ENCODE assay signal across 8 cellular contexts in the genomic region with DNA sequence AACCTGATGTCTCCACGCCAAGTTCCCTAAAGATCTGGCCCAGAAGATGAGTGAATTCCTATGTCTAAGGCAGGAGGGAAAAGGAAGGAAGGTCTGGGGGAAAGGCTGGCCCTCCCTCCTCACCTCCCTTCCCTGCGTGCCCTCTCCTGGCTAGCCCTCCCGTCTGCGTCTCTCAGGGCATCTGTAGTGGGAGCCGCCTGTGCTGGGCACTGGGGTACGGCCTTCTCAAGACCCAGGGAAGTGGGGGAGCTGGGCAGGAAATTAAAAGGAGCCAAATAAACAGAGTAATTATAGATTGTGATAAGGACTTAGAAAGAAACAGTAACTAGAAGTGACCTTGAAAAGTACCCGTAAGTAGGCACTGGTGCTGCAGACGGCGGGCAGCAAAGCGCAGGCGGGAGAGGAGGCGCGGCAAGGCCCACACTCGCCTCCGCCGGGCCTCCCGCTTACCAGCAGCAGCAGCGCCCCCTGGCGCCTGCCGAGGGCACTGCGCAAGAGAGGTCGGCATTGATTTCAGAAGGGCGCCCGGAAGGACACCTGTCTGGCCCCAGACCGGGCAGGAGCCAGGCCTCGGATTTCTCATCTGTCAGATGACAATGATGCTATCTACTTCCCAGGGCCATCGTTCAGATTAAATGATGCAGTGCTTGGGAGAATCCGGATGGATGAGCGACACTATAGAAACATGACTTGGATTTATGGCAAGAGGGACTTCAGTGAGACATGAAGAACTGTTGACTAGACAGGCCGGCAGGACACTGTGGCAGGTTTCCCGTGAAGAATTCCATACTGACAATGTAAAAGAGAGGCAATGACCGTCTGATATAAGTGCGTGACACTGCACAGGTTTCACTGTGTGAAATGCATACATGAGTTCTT. TPM values are rescaled to one million over a fixed set of nuclear protein-coding genes. Genes with fewer than 3 reads are reported as not detected.
DNase-seq lines count a peak whose midpoint lies in the region; ATAC-seq, FAIRE-seq and TF ChIP-seq lines count a peak whose summit lies in the region.

No MANE protein-coding gene starts in this region.

- peaks cover 0 to 9% of the 10 kb centered on the region in 2 donors for H3K4me1 ChIP-seq in left lung

- H3K27ac ChIP-seq in VCaP (no peak overlapping the region), left lung (no peak overlapping the region)

- no peak overlapping the region for H3K4me3 ChIP-seq in left lung

- FAIRE-seq in D721Med (lab: Jason Lieb, UNC): no peak

- H3K27me3 ChIP-seq in left lung: no peaks in the 10 kb centered on the region

- H3K36me3 ChIP-seq in left lung: no peaks in the 10 kb centered on the region

- H3K9me3 ChIP-seq in left lung: no peaks in the 10 kb centered on the region

- intact Hi-C loops in left lung (cut with DNase I): no loop called here

- TF ChIP-seq CTCF in D721Med (IDR thresholded peaks at IDR 0.05; ENCODE audit: insufficient read depth, missing control alignments) (peak; percentile 77), VCaP (conservative IDR thresholded peaks at IDR 0.05) (peak; percentile 52), left lung (IDR thresholded peaks at IDR 0.05) (peak; percentile 91 to 96)

- DNase-seq in D721Med (ENCODE audit: insufficient read length, low spot score) (no peak), HT1080 (ENCODE audit: low read depth) (peak; percentile 48), T47D (ENCODE audit: low read depth in 1 of 2, low spot score in 1 of 2) (peak; percentile 60 to 85), left lung (peak; percentile 66 to 93), GF-D8 (lab: John Stamatoyannopoulos, UW) (no peak)
- peak; percentile 62 to 70 (median 63) for DNase-seq in stimulated activated CD4-positive, alpha-beta T cell treated with anti-CD3 and anti-CD28 coated beads, TNF-alpha, amount 100 ng/mL, for 48 hours (ENCODE audit: low read depth in 3 of 3)

- in situ Hi-C loops in T47D (cut with HindIII; ENCODE audit: low pct_unique_long_range_greater_than_20kb, low sequenced_read_pairs): no loop called here

- ATAC-seq in GM21423 (IDR thresholded peaks at IDR 0.05; ENCODE audit: unreplicated experiment) (peak; percentile 97), left lung (peak; percentile 99)

RNA-seq across cellular contexts. Expression of a gene that starts 7.3 kb away (rescaled TPM):
- total RNA-seq in HT1080 (2014; rRNA removed; shearing (Covaris generic)): not detected in 2 replicates
- not detected in 2 replicates for polyA plus RNA-seq in HT1080 (2015; cell fraction: cytosol; rRNA removed)
- polyA plus RNA-seq in HT1080 (2015; cell fraction: nucleus; rRNA removed): not detected in 2 replicates
- total RNA-seq in left lung: not detected

RNA-seq across cellular contexts. Expression of a gene that starts 31.4 kb away (rescaled TPM):
- not detected in 2 replicates for total RNA-seq in HT1080 (2014; rRNA removed; shearing (Covaris generic))
- polyA plus RNA-seq in HT1080 (2015; cell fraction: cytosol; rRNA removed): not detected in 2 replicates
- not detected in 2 replicates for polyA plus RNA-seq in HT1080 (2015; cell fraction: nucleus; rRNA removed)
- total RNA-seq in left lung: 1 to 10 TPM; 3.8 to 5.0 TPM

Comparison
In these comparisons a context has a peak if more than half of its experiments do, and no peak if none do; other contexts are left out.
1. DNase-seq: peak in HT1080 (single experiment), T47D (2 of 2), left lung (2 of 2) and stimulated activated CD4-positive, alpha-beta T cell treated with anti-CD3 and anti-CD28 coated beads, TNF-alpha, amount 100 ng/mL, for 48 hours (3 of 3); none in D721Med (single experiment) and GF-D8 (single experiment).
2. Peak in every context shown above with its lines, with median percentiles within 50 percentile points of each other: CTCF ChIP-seq.